ENCODE assay signal across 10 cellular contexts in genomic region chr2:65350714-65351113, GRCh38.
A peak's percentile ranks its signal among the peaks of the same experiment; 100 is the strongest.
DNase-seq lines count a peak whose midpoint lies in the region; ATAC-seq and TF ChIP-seq lines count a peak whose summit lies in the region.
"Had no signal": no experiment of that assay in that cellular context is flagged by ENCODE, and none has a peak within 500 bp of the region (broad histone marks: within the 10 kb centered on the region; RNA-seq: fewer than 3 reads in every experiment).

No MANE protein-coding gene starts in this region.

- no peaks in the 10 kb centered on the region for H3K9me3 Mint-ChIP-seq in activated CD4-positive, alpha-beta memory T cell treated with anti-CD3 and anti-CD28 coated beads, Interleukin-2, amount 10 ng/mL, durations not matched to agents 7 days and 5 days
- H3K9me3 Mint-ChIP-seq: stimulated activated naive CD8-positive, alpha-beta T cell treated with anti-CD3 and anti-CD28 coated beads, Interleukin-15, Interleukin-2, amounts not matched to agents 100 ng/mL and 50 ng/mL, for 24 hours had no signal

- TF ChIP-seq CTCF in BE2C (IDR thresholded peaks at IDR 0.05; ENCODE audit: low read depth, low read length) (peak; percentile 33), GM20000 (IDR thresholded peaks at IDR 0.05; ENCODE audit: extremely low read depth, missing control alignments) (no peak), OCI-LY1 (IDR thresholded peaks at IDR 0.05; ENCODE audit: low read length) (peak; percentile 59)

- intact Hi-C loops in left ventricle myocardium superior (cut with micrococcal nuclease), result no loop called here

- H3K27me3 ChIP-seq in BE2C, result no peaks in the 10 kb centered on the region
- H3K27me3 ChIP-seq in OCI-LY1 (ENCODE audit: insufficient read depth, low read length), result no peaks in the 10 kb centered on the region

- peaks cover 31% of the 10 kb centered on the region for H3K79me2 ChIP-seq in OCI-LY1 (ENCODE audit: insufficient read depth, low read length)

- H3K4me1 ChIP-seq in BE2C, result peaks cover 17% of the 10 kb centered on the region
- peaks cover 76% of the 10 kb centered on the region for H3K4me1 ChIP-seq in OCI-LY1 (ENCODE audit: insufficient read depth, low read length, severe bottlenecking)

- H4K20me1 ChIP-seq in OCI-LY1 (ENCODE audit: insufficient read depth, low read length), result no peaks in the 10 kb centered on the region

- ATAC-seq in left ventricle myocardium superior (peak; percentile 26), HG02610 (IDR thresholded peaks at IDR 0.05; ENCODE audit: unreplicated experiment) (no peak), GM21528 (IDR thresholded peaks at IDR 0.05; ENCODE audit: low FRiP score, unreplicated experiment) (no peak)

- CTCF ChIA-PET in activated CD4-positive, alpha-beta memory T cell treated with anti-CD3 and anti-CD28 coated beads, Interleukin-2, amount 10 ng/mL, durations not matched to agents 7 days and 5 days (lab: Charles Lee), result no interaction called here

- H3K4me3 ChIP-seq in BE2C (ENCODE audit: low read depth, low read length) (no peak overlapping the region), OCI-LY1 (ENCODE audit: low read depth, low read length, poor library complexity, severe bottlenecking) (peak overlapping the region; percentile 18)
- H3K4me3 ChIP-seq: lung had no signal

- H3K4me3 Mint-ChIP-seq in activated CD4-positive, alpha-beta memory T cell treated with anti-CD3 and anti-CD28 coated beads, Interleukin-2, amount 10 ng/mL, durations not matched to agents 7 days and 5 days, result no peak overlapping the region
- H3K4me3 Mint-ChIP-seq: stimulated activated naive CD8-positive, alpha-beta T cell treated with anti-CD3 and anti-CD28 coated beads, Interleukin-15, Interleukin-2, amounts not matched to agents 100 ng/mL and 50 ng/mL, for 24 hours had no signal

- peak overlapping the region; percentile 49 for H3K4me2 ChIP-seq in OCI-LY1 (ENCODE audit: low read length)

- H3K9me3 ChIP-seq in BE2C (no peaks in the 10 kb centered on the region), OCI-LY1 (ENCODE audit: low read length) (no peaks in the 10 kb centered on the region)

- peak overlapping the region; percentile 85 for H3K27ac ChIP-seq in OCI-LY1 (ENCODE audit: low read depth, low read length, poor library complexity, severe bottlenecking)

- H3K36me3 ChIP-seq in BE2C (no peaks in the 10 kb centered on the region), OCI-LY1 (ENCODE audit: insufficient read depth, low read length) (0 out of 2 replicates have a peak, but pooled peaks cover 10% of the 10 kb centered on the region)

- peaks cover 22% of the 10 kb centered on the region for H3K4me1 Mint-ChIP-seq in activated CD4-positive, alpha-beta memory T cell treated with anti-CD3 and anti-CD28 coated beads, Interleukin-2, amount 10 ng/mL, durations not matched to agents 7 days and 5 days

- H2AFZ ChIP-seq in OCI-LY1 (ENCODE audit: low read length), result no peak overlapping the region

- H3K27ac Mint-ChIP-seq in activated CD4-positive, alpha-beta memory T cell treated with anti-CD3 and anti-CD28 coated beads, Interleukin-2, amount 10 ng/mL, durations not matched to agents 7 days and 5 days, result no peak overlapping the region
- H3K27ac Mint-ChIP-seq: stimulated activated naive CD8-positive, alpha-beta T cell treated with anti-CD3 and anti-CD28 coated beads, Interleukin-15, Interleukin-2, amounts not matched to agents 100 ng/mL and 50 ng/mL, for 24 hours had no signal

- no peak for DNase-seq in BE2C
- peak; percentile 63 for DNase-seq in GM20000 (ENCODE audit: low spot score)
- DNase-seq in left ventricle myocardium superior, result no peak
- no peak for DNase-seq in COR-L47 (lab: John Stamatoyannopoulos, UW)
- no peak for DNase-seq in activated CD4-positive, alpha-beta memory T cell treated with anti-CD3 and anti-CD28 coated beads, Interleukin-2, amount 10 ng/mL, durations not matched to agents 7 days and 5 days

- POLR2A ChIA-PET in activated CD4-positive, alpha-beta memory T cell treated with anti-CD3 and anti-CD28 coated beads, Interleukin-2, amount 10 ng/mL, durations not matched to agents 7 days and 5 days (lab: Charles Lee), result interaction anchor here (1.2 kb wide), 1 partner anchor 15 kb away, joined by 3 read pairs; no protein-coding TSS in a partner anchor

- no peaks in the 10 kb centered on the region for H3F3A ChIP-seq in OCI-LY1 (ENCODE audit: insufficient read depth, low read length)

- peaks cover 9% of the 10 kb centered on the region for H3K36me3 Mint-ChIP-seq in activated CD4-positive, alpha-beta memory T cell treated with anti-CD3 and anti-CD28 coated beads, Interleukin-2, amount 10 ng/mL, durations not matched to agents 7 days and 5 days (ENCODE audit: low read depth)

- H3K27me3 Mint-ChIP-seq in activated CD4-positive, alpha-beta memory T cell treated with anti-CD3 and anti-CD28 coated beads, Interleukin-2, amount 10 ng/mL, durations not matched to agents 7 days and 5 days, result no peaks in the 10 kb centered on the region

- peak overlapping the region; percentile 41; the same call in 1 of the 2 replicates for H3K9ac ChIP-seq in OCI-LY1 (ENCODE audit: low read length)

- no peaks in the 10 kb centered on the region for H3K9me2 ChIP-seq in OCI-LY1 (ENCODE audit: low read depth, low read length)
